Comparison of ENCODE assay signal across 2 cellular contexts in the genomic region with DNA sequence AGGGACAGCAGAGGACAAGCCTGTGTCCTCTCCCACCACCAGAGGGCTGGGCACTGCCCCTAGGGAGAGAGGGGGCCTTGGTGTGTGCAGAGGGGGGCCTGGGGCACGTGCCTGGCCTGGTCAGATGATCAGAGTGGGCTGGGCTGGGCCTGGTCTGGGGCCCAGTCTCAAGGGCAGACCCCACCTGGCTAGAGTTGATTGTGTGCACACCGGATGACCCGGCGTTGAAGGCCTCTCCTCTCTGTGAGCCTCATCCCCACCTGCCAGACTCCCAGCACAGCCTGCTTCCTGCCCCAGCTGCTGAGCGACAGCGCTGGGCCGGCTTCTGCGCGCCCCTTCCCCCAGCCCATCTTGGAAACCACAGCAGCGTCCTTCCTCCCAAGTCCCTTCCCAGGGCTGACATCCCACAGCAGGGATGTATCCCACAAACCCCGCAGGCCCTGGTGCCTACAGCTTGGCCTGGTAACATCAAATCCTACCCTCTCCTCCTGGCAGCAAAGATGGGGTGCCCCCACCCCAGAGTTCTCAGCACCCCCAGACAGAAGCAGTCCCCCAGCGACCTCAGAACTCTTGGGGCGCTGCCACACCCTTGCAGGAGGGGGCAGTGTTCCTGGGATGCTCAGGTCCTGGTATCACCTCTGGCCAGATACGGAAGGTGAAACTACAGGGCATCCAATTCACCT.
TF ChIP-seq lines count a peak whose summit lies in the region.

No MANE protein-coding gene starts in this region.

TF ChIP-seq in A549, 52 proteins besides CTCF, POLR2A, EP300 and RAD21:
- TF ChIP-seq EHMT2 (IDR thresholded peaks at IDR 0.05; ENCODE audit: low read depth) (no peak), RCOR1 (IDR thresholded peaks at IDR 0.05; ENCODE audit: low read depth, low read length) (no peak), SREBF2 (IDR thresholded peaks at IDR 0.05) (no peak), KDM5A (IDR thresholded peaks at IDR 0.05) (no peak), GATA3 (IDR thresholded peaks at IDR 0.05; ENCODE audit: borderline replicate concordance) (no peak), ZFP36 (IDR thresholded peaks at IDR 0.05; ENCODE audit: borderline replicate concordance, partially characterized antibody) (no peak), CHD2 (IDR thresholded peaks at IDR 0.05; ENCODE audit: low read length, partially characterized antibody) (no peak), RNF2 (IDR thresholded peaks at IDR 0.05; ENCODE audit: borderline replicate concordance, low read depth) (no peak)

TF ChIP-seq in GM23338, 12 proteins besides CTCF, POLR2A, EP300 and RAD21:
- TF ChIP-seq ZNF462 (CRISPR knock-in tag; IDR thresholded peaks at IDR 0.05) (no peak), ZNF114 (CRISPR knock-in tag; IDR thresholded peaks at IDR 0.05) (no peak), JUNB (IDR thresholded peaks at IDR 0.05; ENCODE audit: unreplicated experiment) (no peak), NANOG (IDR thresholded peaks at IDR 0.05; ENCODE audit: borderline replicate concordance) (no peak)
